Comparison of ENCODE assay signal across 24 cellular contexts in genomic region chr19:31307270-31307669, GRCh38. TPM values are rescaled to one million over a fixed set of nuclear protein-coding genes. Genes with fewer than 3 reads are reported as not detected.
A peak's percentile ranks its signal among the peaks of the same experiment; 100 is the strongest.
DNase-seq lines count a peak whose midpoint lies in the region; ATAC-seq, FAIRE-seq and TF ChIP-seq lines count a peak whose summit lies in the region.
"Had no signal": no experiment of that assay in that cellular context is flagged by ENCODE, and none has a peak within 500 bp of the region (broad histone marks: within the 10 kb centered on the region; RNA-seq: fewer than 3 reads in every experiment).

No MANE protein-coding gene starts in this region.

- no peak overlapping the region for H2AK5ac ChIP-seq in H1 (ENCODE audit: low read depth, low read length)
- H2AK5ac ChIP-seq in neuronal stem cell (ENCODE audit: low read depth, low read length) = no peak overlapping the region

- H3K79me2 ChIP-seq in H1 (ENCODE audit: control insufficient read depth in 1 of 2, insufficient read depth in 2 of 2, low read length in 2 of 2) = peaks cover 0 to 9% of the 10 kb centered on the region in 2 experiments; a peak in 1 of 4 replicates

- ATAC-seq in Right ventricle myocardium inferior = no peak
- ATAC-seq: GM23338 had no signal

- no peak for TF ChIP-seq RAD21 in H1 (IDR thresholded peaks at IDR 0.05 in 1 of 2, conservative IDR thresholded peaks at IDR 0.05 in 1 of 2; ENCODE audit: low read depth in 2 of 2, low read length in 2 of 2)

- H3K56ac ChIP-seq in H1 (replicated peaks; ENCODE audit: insufficient read length, low read depth, low read length) = no peak overlapping the region

- H3K4me1 ChIP-seq in H1 (replicated peaks in 1 of 4; ENCODE audit: control insufficient read depth in 3 of 4, insufficient read depth in 4 of 4, low read length in 3 of 4) (no peaks in the 10 kb centered on the region; a peak in 1 of 7 replicates), neuronal stem cell (ENCODE audit: control insufficient read depth in 2 of 2, insufficient read depth in 1 of 2, low read depth in 1 of 2, low read length in 2 of 2) (peaks cover 0 to 3% of the 10 kb centered on the region in 2 donors)
- H3K4me1 ChIP-seq: BLaER1 had no signal

- H3K23ac ChIP-seq in H1 (ENCODE audit: insufficient read length) = no peak overlapping the region
- no peak overlapping the region for H3K23ac ChIP-seq in neuronal stem cell (ENCODE audit: low read depth, low read length, poor library complexity)

- TF ChIP-seq POLR2A in H1 (IDR thresholded peaks at IDR 0.05; ENCODE audit: control extremely low read depth in 1 of 2, low read depth in 2 of 2, low read length in 2 of 2) = no peak

- H3K27ac ChIP-seq in H1 (ENCODE audit: low read depth, low read length) (no peak overlapping the region), neuronal stem cell (replicated peaks; ENCODE audit: low read length) (no peak overlapping the region)
- H3K27ac ChIP-seq: 22Rv1, BLaER1, C4-2B had no signal

- H3K18ac ChIP-seq in H1 (ENCODE audit: extremely low read depth, low read length) = no peak overlapping the region
- H3K18ac ChIP-seq in neuronal stem cell (ENCODE audit: low read length) = peak overlapping the region; percentile 35

- intact Hi-C loops in Right ventricle myocardium inferior (cut with DNase I) (no loop called here), cardiac septum (cut with DNase I) (no loop called here)

- H3K9me3 ChIP-seq in H1 (ENCODE audit: insufficient read depth in 2 of 2, low read depth in 1 of 2, low read length in 1 of 2) (no peaks in the 10 kb centered on the region), neuronal stem cell (replicated peaks in 1 of 2; ENCODE audit: control insufficient read depth in 2 of 2, insufficient read depth in 1 of 2, low read depth in 1 of 2, low read length in 2 of 2) (no peaks in the 10 kb centered on the region)
- H3K9me3 ChIP-seq: BLaER1 had no signal

- H2BK15ac ChIP-seq in H1 (ENCODE audit: low read length) (no peak overlapping the region), neuronal stem cell (ENCODE audit: low read length) (no peak overlapping the region)

- no peak overlapping the region for H4K5ac ChIP-seq in H1 (ENCODE audit: insufficient read length, low read depth, low read length)

- TF ChIP-seq CTCF in H1 (IDR thresholded peaks at IDR 0.05; ENCODE audit: control extremely low read depth in 1 of 3, insufficient read depth in 1 of 3, low read depth in 1 of 3, low read length in 3 of 3) = no peak

- H3K4me2 ChIP-seq in H1 (ENCODE audit: insufficient read depth in 1 of 2, low read depth in 2 of 2, low read length in 2 of 2) (no peak overlapping the region), neuronal stem cell (ENCODE audit: insufficient read depth, low read length, poor library complexity, severe bottlenecking) (no peak overlapping the region)
- H3K4me2 ChIP-seq: BLaER1, GM23338 had no signal

- H4K8ac ChIP-seq in H1 (ENCODE audit: extremely low read depth, insufficient read depth, low read length) (no peak overlapping the region), neuronal stem cell (ENCODE audit: low read depth, low read length) (no peak overlapping the region)

- H3K79me1 ChIP-seq in H1 (ENCODE audit: low read depth, low read length) (peaks cover 7% of the 10 kb centered on the region), neuronal stem cell (ENCODE audit: low read depth, low read length) (no peaks in the 10 kb centered on the region)

- no peak overlapping the region for H2BK120ac ChIP-seq in H1 (replicated peaks; ENCODE audit: low read depth, low read length)
- H2BK120ac ChIP-seq in neuronal stem cell (ENCODE audit: low read depth, low read length) = no peak overlapping the region

- H3K36me3 ChIP-seq in H1 (ENCODE audit: control insufficient read depth in 2 of 4, insufficient read depth in 4 of 4, low read length in 3 of 4) (no peaks in the 10 kb centered on the region), neuronal stem cell (replicated peaks in 1 of 2; ENCODE audit: control insufficient read depth in 2 of 2, insufficient read depth in 2 of 2, low read length in 2 of 2) (no peaks in the 10 kb centered on the region)
- H3K36me3 ChIP-seq: BLaER1 had no signal

- no peaks in the 10 kb centered on the region for H3K23me2 ChIP-seq in H1 (ENCODE audit: low read depth, low read length)

- H4K91ac ChIP-seq in H1 (replicated peaks; ENCODE audit: insufficient read length, low read length) (no peak overlapping the region), neuronal stem cell (ENCODE audit: low read depth, low read length, poor library complexity) (no peak overlapping the region)

- H4K20me1 ChIP-seq in H1 (replicated peaks in 1 of 2; ENCODE audit: control insufficient read depth in 1 of 2, insufficient read depth in 2 of 2, low read length in 2 of 2) = peaks cover 0 to 3% of the 10 kb centered on the region in 2 experiments

- TF ChIP-seq EP300 in H1 (IDR thresholded peaks at IDR 0.05; ENCODE audit: borderline replicate concordance in 1 of 2, low read depth in 2 of 2, low read length in 2 of 2) = no peak

- peak overlapping the region; percentile 12; the same call in 1 of the 2 replicates for H2BK5ac ChIP-seq in H1 (ENCODE audit: low read depth, low read length)
- no peak overlapping the region for H2BK5ac ChIP-seq in neuronal stem cell (ENCODE audit: low read length)

- WGBS in H1 (ENCODE audit: extremely low coverage in 1 of 2, insufficient coverage in 1 of 2, insufficient read length in 1 of 2, insufficient replicate concordance in 2 of 2, low coverage in 1 of 2, low lambda C conversion rate in 2 of 2, missing lambda C conversion rate in 1 of 2), 2 experiments = 81% methylated on average over 11 of the region's 11 CpGs; no CpG with 5 or more reads in 1 of the 2 experiments
- WGBS in neuronal stem cell (ENCODE audit: extremely low coverage in 2 of 2, insufficient read length in 2 of 2, insufficient replicate concordance in 1 of 2), 2 donors = no CpG with 5 or more reads among the region's 11 CpGs

- no peak for FAIRE-seq in H1 (lab: Jason Lieb, UNC)
- FAIRE-seq: A204.1, GM12891, GM18507, H54 had no signal

- POLR2A ChIA-PET in H1 (lab: Charles Lee; ENCODE audit: partially characterized antibody) = no interaction called here

- CTCF ChIA-PET in H1 (lab: Charles Lee; ENCODE audit: partially characterized antibody) = interaction anchor here (0.6 kb wide), 2 partner anchors 8 to 455 kb away, joined by 3 read pairs; no protein-coding TSS in a partner anchor

- H3K14ac ChIP-seq in H1 (ENCODE audit: insufficient read length) = no peak overlapping the region
- H3K14ac ChIP-seq in neuronal stem cell (ENCODE audit: low read length) = no peak overlapping the region

- no peak overlapping the region for H3K9ac ChIP-seq in H1 (replicated peaks in 1 of 4; ENCODE audit: extremely low read depth in 1 of 4, low read depth in 3 of 4, low read length in 3 of 4)
- H3K9ac ChIP-seq in neuronal stem cell (ENCODE audit: low read depth, low read length, poor library complexity) = no peak overlapping the region
- H3K9ac ChIP-seq: BLaER1 had no signal

- H3K4me3 ChIP-seq in H1 (ENCODE audit: extremely low read depth in 1 of 4, insufficient read depth in 2 of 4, low read depth in 3 of 4, low read length in 4 of 4) (no peak overlapping the region), neuronal stem cell (ENCODE audit: low read length in 2 of 2) (no peak overlapping the region)
- H3K4me3 ChIP-seq: BLaER1, GM23338 had no signal

- H2BK12ac ChIP-seq in H1 (ENCODE audit: low read depth, low read length) (no peak overlapping the region), neuronal stem cell (ENCODE audit: low read length) (no peak overlapping the region)

- H2AFZ ChIP-seq in H1 (ENCODE audit: low read length) = no peak overlapping the region
- no peak overlapping the region for H2AFZ ChIP-seq in neuronal stem cell (ENCODE audit: low read length)
- H2AFZ ChIP-seq: GM23338 had no signal

- H3K27me3 ChIP-seq in H1 (replicated peaks in 1 of 4; ENCODE audit: control insufficient read depth in 3 of 4, extremely low read depth in 1 of 4, insufficient read depth in 3 of 4, low read length in 3 of 4) (no peaks in the 10 kb centered on the region), neuronal stem cell (ENCODE audit: control insufficient read depth in 3 of 3, insufficient read depth in 3 of 3, low read depth in 1 of 3, low read length in 3 of 3) (no peaks in the 10 kb centered on the region)
- H3K27me3 ChIP-seq: BLaER1 had no signal

- DNase-seq in Right ventricle myocardium inferior (ENCODE audit: missing footprints) (peak; percentile 39), cardiac septum (ENCODE audit: low spot score) (no peak), H1 (ENCODE audit: low read depth in 1 of 2, low spot score in 2 of 2) (no peak), neuronal stem cell (ENCODE audit: low spot score) (no peak), NK-92 (lab: John Stamatoyannopoulos, UW; ENCODE audit: unreplicated experiment) (no peak), NCI-H146 treated with DMSO at 0.1 percent for 48 hours (lab: John Stamatoyannopoulos, UW; ENCODE audit: unreplicated experiment) (no peak), NCI-H2196 (lab: John Stamatoyannopoulos, UW; ENCODE audit: unreplicated experiment) (no peak)
- DNase-seq in activated CD4-positive, alpha-beta T cell treated with anti-CD3 and anti-CD28 coated beads for 48 hours = no peak
- DNase-seq: Calu3; CD4-positive, alpha-beta T cell; COR-L47; DMS53; DMS79 treated with DMSO at 0.1 percent for 48 hours; GF-D8; HCEC 1CT had no signal

- no peak overlapping the region for H2BK20ac ChIP-seq in H1 (ENCODE audit: low read length)

- H3K4ac ChIP-seq in H1 (replicated peaks; ENCODE audit: insufficient read length, low read depth, low read length) (no peak overlapping the region), neuronal stem cell (ENCODE audit: low read length) (no peak overlapping the region)

TF ChIP-seq in H1, 55 proteins besides CTCF, POLR2A, EP300 and RAD21 (continues in another document):
- no peak for TF ChIP-seq KDM5A (IDR thresholded peaks at IDR 0.05; ENCODE audit: low read length)
- no peak for TF ChIP-seq MAFK (IDR thresholded peaks at IDR 0.05; ENCODE audit: low read depth, low read length)
- TF ChIP-seq EGR1 (IDR thresholded peaks at IDR 0.05; ENCODE audit: borderline replicate concordance, low read depth, low read length) = no peak

RNA-seq across cellular contexts. Expression of gene TSHZ3, which starts 42.0 kb away (rescaled TPM):
- total RNA-seq in Right ventricle myocardium inferior (3.5 TPM), cardiac septum (5.2 TPM)
- 9.3 and 12.3 TPM in 2 replicates for total RNA-seq in H1 (2021; fragmentation: NEBNext Ultra II Directional; extraction: Animal tissue kit (Norgen Biotek cat#: 25700))
- 3.1 and 3.8 TPM in 2 replicates for polyA plus RNA-seq in H1 (2011; rRNA removed)
- polyA plus RNA-seq in H1 (2011; cell fraction: cytosol; rRNA removed) = 2.3 TPM
- polyA plus RNA-seq in H1 (2011; cell fraction: nucleus; rRNA removed) = 10.5 TPM
- polyA plus RNA-seq in H1 (2012, experiment 1 of 2) = 5.8 to 7.8 TPM (median 6.4 TPM) in 4 replicates
- 4.2 TPM for polyA plus RNA-seq in H1 (2012, experiment 2 of 2)
- polyA plus RNA-seq in H1 (2013, experiment 1 of 2) = 15.1 TPM
- 14.7 TPM for polyA plus RNA-seq in H1 (2013, experiment 2 of 2)
- polyA minus RNA-seq in H1 (2011; rRNA and poly(A)+ RNA removed) = 5.5 TPM in 2 replicates
- polyA minus RNA-seq in H1 (2011; cell fraction: cytosol; rRNA and poly(A)+ RNA removed) = 5.1 TPM
- 6.6 TPM for polyA minus RNA-seq in H1 (2011; cell fraction: nucleus; rRNA and poly(A)+ RNA removed)
- 1.5 TPM for polyA plus RNA-seq in neuronal stem cell (2013, experiment 1 of 2)
- polyA plus RNA-seq in neuronal stem cell (2013, experiment 2 of 2) = 1.6 TPM
- total RNA-seq: Calu3, G401 had no signal
